ENCODE assay signal across 9 cellular contexts in the genomic region with DNA sequence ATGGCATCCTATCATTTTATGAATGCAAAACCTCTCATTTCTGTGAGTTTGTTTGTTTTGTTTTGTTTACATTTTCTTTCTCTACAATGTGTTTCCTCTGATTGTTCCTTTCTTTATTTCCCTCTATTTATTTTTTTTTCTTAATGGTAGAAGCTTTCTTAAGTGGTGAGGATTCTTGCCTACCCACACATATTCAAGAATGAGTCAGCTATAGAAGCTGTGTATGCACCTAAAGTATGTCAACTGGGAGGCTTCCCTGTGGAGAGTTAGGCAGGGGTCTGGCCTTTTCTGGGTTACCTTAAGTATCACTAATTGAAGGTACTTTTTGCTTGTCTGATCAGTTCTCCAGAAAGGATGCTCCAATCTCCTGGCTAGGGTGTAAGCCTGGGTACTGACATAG.
DNase-seq lines count a peak whose midpoint lies in the region; ATAC-seq, FAIRE-seq and TF ChIP-seq lines count a peak whose summit lies in the region.
"Had no signal": no experiment of that assay in that cellular context is flagged by ENCODE, and none has a peak within 500 bp of the region (broad histone marks: within the 10 kb centered on the region; RNA-seq: fewer than 3 reads in every experiment).

No MANE protein-coding gene starts in this region.

- peak overlapping the region; percentile 35 for H3K27ac Mint-ChIP-seq in activated CD8-positive, alpha-beta T cell treated with anti-CD3 and anti-CD28 coated beads for 36 hours
- no peak overlapping the region for H3K27ac Mint-ChIP-seq in activated CD8-positive, alpha-beta T cell treated with anti-CD3 and anti-CD28 coated beads, Interleukin-2, amount 10 ng/mL, durations not matched to agents 7 days and 5 days

- intact Hi-C loops in activated CD8-positive, alpha-beta T cell treated with anti-CD3 and anti-CD28 coated beads for 36 hours (cut with micrococcal nuclease), result no loop called here

- peak; percentile 81 for ATAC-seq in activated CD8-positive, alpha-beta T cell treated with anti-CD3 and anti-CD28 coated beads for 36 hours
- no peak for ATAC-seq in activated CD8-positive, alpha-beta T cell treated with anti-CD3 and anti-CD28 coated beads, Interleukin-2, amount 10 ng/mL, durations not matched to agents 7 days and 5 days
- ATAC-seq in HG03103 (IDR thresholded peaks at IDR 0.05; ENCODE audit: low read depth, unreplicated experiment), result peak; percentile 49
- ATAC-seq in GM18873 (IDR thresholded peaks at IDR 0.05; ENCODE audit: low FRiP score, unreplicated experiment), result no peak

- H3K27me3 Mint-ChIP-seq in activated CD8-positive, alpha-beta T cell treated with anti-CD3 and anti-CD28 coated beads for 36 hours, result no peaks in the 10 kb centered on the region
- no peaks in the 10 kb centered on the region for H3K27me3 Mint-ChIP-seq in activated CD8-positive, alpha-beta T cell treated with anti-CD3 and anti-CD28 coated beads, Interleukin-2, amount 10 ng/mL, durations not matched to agents 7 days and 5 days (ENCODE audit: low read depth)

- in situ Hi-C loops in GM13977 (cut with MboI; ENCODE audit: low pct_unique_long_range_greater_than_20kb, low sequenced_read_pairs, unreplicated experiment), result no loop called here

- peaks cover 31% of the 10 kb centered on the region for H3K36me3 Mint-ChIP-seq in activated CD8-positive, alpha-beta T cell treated with anti-CD3 and anti-CD28 coated beads for 36 hours (ENCODE audit: low read depth)
- H3K36me3 Mint-ChIP-seq in activated CD8-positive, alpha-beta T cell treated with anti-CD3 and anti-CD28 coated beads, Interleukin-2, amount 10 ng/mL, durations not matched to agents 7 days and 5 days (ENCODE audit: low read depth), result peaks cover 45% of the 10 kb centered on the region

- H3K4me3 ChIP-seq in bronchial epithelial cell (ENCODE audit: low read depth, low read length), result no peak overlapping the region

- CTCF ChIA-PET in activated CD8-positive, alpha-beta T cell treated with anti-CD3 and anti-CD28 coated beads for 36 hours (lab: Charles Lee), result interaction anchor here (0.6 kb wide), 1 partner anchor 9 kb away, joined by 3 read pairs; no protein-coding TSS in a partner anchor
- CTCF ChIA-PET in activated CD8-positive, alpha-beta T cell treated with anti-CD3 and anti-CD28 coated beads, Interleukin-2, amount 10 ng/mL, durations not matched to agents 7 days and 5 days (lab: Charles Lee), result interaction anchor here (0.9 kb wide), 1 partner anchor 9 kb away, joined by 4 read pairs; no protein-coding TSS in a partner anchor

- no peaks in the 10 kb centered on the region for H3K27me3 ChIP-seq in bronchial epithelial cell (ENCODE audit: control insufficient read depth, insufficient read depth, low read length)

- peaks cover 25% of the 10 kb centered on the region for H3K4me1 Mint-ChIP-seq in activated CD8-positive, alpha-beta T cell treated with anti-CD3 and anti-CD28 coated beads for 36 hours (ENCODE audit: low read depth)
- peaks cover 11% of the 10 kb centered on the region for H3K4me1 Mint-ChIP-seq in activated CD8-positive, alpha-beta T cell treated with anti-CD3 and anti-CD28 coated beads, Interleukin-2, amount 10 ng/mL, durations not matched to agents 7 days and 5 days (ENCODE audit: low read depth)

- no peaks in the 10 kb centered on the region for H3K9me3 Mint-ChIP-seq in activated CD8-positive, alpha-beta T cell treated with anti-CD3 and anti-CD28 coated beads for 36 hours
- H3K9me3 Mint-ChIP-seq in activated CD8-positive, alpha-beta T cell treated with anti-CD3 and anti-CD28 coated beads, Interleukin-2, amount 10 ng/mL, durations not matched to agents 7 days and 5 days (ENCODE audit: insufficient read depth), result no peaks in the 10 kb centered on the region

- H3K4me3 Mint-ChIP-seq in activated CD8-positive, alpha-beta T cell treated with anti-CD3 and anti-CD28 coated beads for 36 hours, result no peak overlapping the region
- H3K4me3 Mint-ChIP-seq in activated CD8-positive, alpha-beta T cell treated with anti-CD3 and anti-CD28 coated beads, Interleukin-2, amount 10 ng/mL, durations not matched to agents 7 days and 5 days, result no peak overlapping the region

- DNase-seq in activated CD8-positive, alpha-beta T cell treated with anti-CD3 and anti-CD28 coated beads for 36 hours, result no peak
- DNase-seq in activated CD8-positive, alpha-beta T cell treated with anti-CD3 and anti-CD28 coated beads, Interleukin-2, amount 10 ng/mL, durations not matched to agents 7 days and 5 days, result no peak
- DNase-seq in bronchial epithelial cell (ENCODE audit: low read depth), result peak; percentile 46
- peak; percentile 28 for DNase-seq in smooth muscle cell of the brain vasculature (ENCODE audit: low read depth, low spot score)
- DNase-seq in RCC 7860 (ENCODE audit: low spot score), result no peak
- no peak for DNase-seq in GM13977 (ENCODE audit: low spot score)
- DNase-seq: NK-92 treated with Interleukin-12 subunit alpha and Interleukin-12 subunit beta, amount 100 ng/mL, for 24 hours had no signal

- no peak for FAIRE-seq in bronchial epithelial cell (lab: Jason Lieb, UNC)
- no peak for FAIRE-seq in RCC 7860 (lab: Jason Lieb, UNC)

- H3K36me3 ChIP-seq in bronchial epithelial cell (ENCODE audit: control insufficient read depth, insufficient read depth, low read length), result no peaks in the 10 kb centered on the region

- TF ChIP-seq CTCF in activated CD8-positive, alpha-beta T cell treated with anti-CD3 and anti-CD28 coated beads for 36 hours (IDR thresholded peaks at IDR 0.05), result no peak
- TF ChIP-seq CTCF in bronchial epithelial cell (IDR thresholded peaks at IDR 0.05; ENCODE audit: insufficient read depth, low read length, severe bottlenecking) (no peak), GM13977 (IDR thresholded peaks at IDR 0.05; ENCODE audit: extremely low read depth, insufficient read depth, missing control alignments) (no peak)

- POLR2A ChIA-PET in activated CD8-positive, alpha-beta T cell treated with anti-CD3 and anti-CD28 coated beads for 36 hours (lab: Charles Lee), result no interaction called here
- POLR2A ChIA-PET in activated CD8-positive, alpha-beta T cell treated with anti-CD3 and anti-CD28 coated beads, Interleukin-2, amount 10 ng/mL, durations not matched to agents 7 days and 5 days (lab: Charles Lee), result no interaction called here

Comparison
In these comparisons a context has a peak if more than half of its experiments do, and no peak if none do; other contexts are left out.
1. ATAC-seq: peak in activated CD8-positive, alpha-beta T cell treated with anti-CD3 and anti-CD28 coated beads for 36 hours (single experiment) and HG03103 (single experiment); none in activated CD8-positive, alpha-beta T cell treated with anti-CD3 and anti-CD28 coated beads, Interleukin-2, amount 10 ng/mL, durations not matched to agents 7 days and 5 days (single experiment) and GM18873 (single experiment).
2. DNase-seq: peak in bronchial epithelial cell (single experiment) and smooth muscle cell of the brain vasculature (single experiment); none in activated CD8-positive, alpha-beta T cell treated with anti-CD3 and anti-CD28 coated beads for 36 hours (single experiment), activated CD8-positive, alpha-beta T cell treated with anti-CD3 and anti-CD28 coated beads, Interleukin-2, amount 10 ng/mL, durations not matched to agents 7 days and 5 days (single experiment), RCC 7860 (single experiment) and GM13977 (single experiment).